ENCODE assay signal across 8 cellular contexts in the genomic region with DNA sequence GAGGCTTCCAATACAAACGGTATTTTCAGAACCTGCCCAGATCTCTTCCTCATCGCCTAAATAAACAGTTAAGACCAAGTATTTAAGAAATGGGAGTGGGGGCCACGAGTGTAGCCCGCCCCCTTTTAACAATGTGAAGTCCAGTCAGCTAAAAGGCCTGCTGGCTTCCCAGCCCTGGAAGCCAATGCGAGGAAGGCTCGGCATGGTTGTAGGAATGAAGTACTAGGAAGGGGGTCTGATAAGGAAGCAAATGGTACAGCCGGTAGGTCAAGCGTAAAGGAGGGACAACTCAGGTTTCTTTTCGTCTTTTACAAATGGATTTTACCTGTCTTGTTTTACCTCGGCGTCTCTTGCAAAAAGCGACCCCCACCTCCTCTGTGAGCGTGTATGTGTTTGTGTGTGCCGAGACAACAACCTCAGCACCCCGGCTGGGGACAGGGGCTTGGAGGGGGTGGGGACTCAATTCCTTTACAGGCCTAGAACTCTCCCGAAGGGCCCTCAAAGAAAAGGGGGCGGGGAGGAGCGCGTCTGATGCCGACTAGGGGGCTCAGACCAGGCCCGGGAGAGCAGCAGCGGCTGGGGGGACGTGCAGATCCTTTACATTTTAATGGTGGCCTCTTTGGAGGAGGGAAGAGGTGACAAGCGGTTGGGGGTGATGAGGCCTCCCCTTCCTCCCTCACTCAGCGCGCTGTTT.
DNase-seq lines count a peak whose midpoint lies in the region; ATAC-seq, FAIRE-seq and TF ChIP-seq lines count a peak whose summit lies in the region.

No MANE protein-coding gene starts in this region.

- no peaks in the 10 kb centered on the region for H3K27me3 Mint-ChIP-seq in CD4-positive, alpha-beta T cell
- H3K27me3 Mint-ChIP-seq in activated naive CD8-positive, alpha-beta T cell treated with anti-CD3 and anti-CD28 coated beads for 36 hours = no peaks in the 10 kb centered on the region

- FAIRE-seq in urothelium cell line (lab: Jason Lieb, UNC) = no peak

- peaks cover 24% of the 10 kb centered on the region for H3K36me3 Mint-ChIP-seq in CD4-positive, alpha-beta T cell (ENCODE audit: low read depth)
- peaks cover 16% of the 10 kb centered on the region for H3K36me3 Mint-ChIP-seq in activated naive CD8-positive, alpha-beta T cell treated with anti-CD3 and anti-CD28 coated beads for 36 hours

- no peak for TF ChIP-seq CTCF in CD4-positive, alpha-beta T cell (IDR thresholded peaks at IDR 0.05)

- intact Hi-C loops in CD4-positive, alpha-beta T cell (cut with DNase I, micrococcal nuclease) = loop anchor here (2.0 to 10.0 kb wide), 5 partner anchors 148 to 1377 kb away; a partner anchor contains a TSS
- intact Hi-C loops in Right ventricle myocardium superior (cut with DNase I) = loop anchor here (10.0 kb wide), 1 partner anchor 176 kb away; a partner anchor contains a TSS

- H3K4me3 Mint-ChIP-seq in CD4-positive, alpha-beta T cell = peak overlapping the region; percentile 98
- peak overlapping the region; percentile 92 for H3K4me3 Mint-ChIP-seq in activated naive CD8-positive, alpha-beta T cell treated with anti-CD3 and anti-CD28 coated beads for 36 hours

- peak overlapping the region; percentile 88 for H3K27ac Mint-ChIP-seq in CD4-positive, alpha-beta T cell
- H3K27ac Mint-ChIP-seq in activated naive CD8-positive, alpha-beta T cell treated with anti-CD3 and anti-CD28 coated beads for 36 hours = peak overlapping the region; percentile 88

- CTCF ChIA-PET in CD4-positive, alpha-beta T cell (lab: Charles Lee) = interaction anchor here (1.1 kb wide), 1 partner anchor 735 kb away, joined by 3 read pairs; no protein-coding TSS in a partner anchor

- peak in 7 of 10 experiments; percentile 2 to 24 (median 15) for DNase-seq in CD4-positive, alpha-beta T cell
- DNase-seq in NCI-H526 treated with DMSO at 0.1 percent for 48 hours (lab: John Stamatoyannopoulos, UW) (peak; percentile 37), Right ventricle myocardium superior (peak; percentile 64), nucleus accumbens (lab: John Stamatoyannopoulos, UW) (peak in 37 of 56 donors; percentile 6 to 73 (median 45)), urothelium cell line (ENCODE audit: low spot score) (peak; percentile 16), NCI-H2081 treated with DMSO at 0.1 percent for 48 hours (lab: John Stamatoyannopoulos, UW) (no peak)
- DNase-seq in activated naive CD8-positive, alpha-beta T cell treated with anti-CD3 and anti-CD28 coated beads for 36 hours = peak; percentile 54

- ATAC-seq in CD4-positive, alpha-beta T cell (ENCODE audit: poor library complexity) = peak; percentile 6
- ATAC-seq in GM21825 (IDR thresholded peaks at IDR 0.05; ENCODE audit: unreplicated experiment) = peak; percentile 15
- ATAC-seq in Right ventricle myocardium superior (ENCODE audit: poor library complexity) = peak; percentile 27

- peaks cover 60% of the 10 kb centered on the region for H3K4me1 Mint-ChIP-seq in CD4-positive, alpha-beta T cell (ENCODE audit: low read depth)
- H3K4me1 Mint-ChIP-seq in activated naive CD8-positive, alpha-beta T cell treated with anti-CD3 and anti-CD28 coated beads for 36 hours = peaks cover 38% of the 10 kb centered on the region

- H3K9me3 Mint-ChIP-seq in CD4-positive, alpha-beta T cell = no peaks in the 10 kb centered on the region
- H3K9me3 Mint-ChIP-seq in activated naive CD8-positive, alpha-beta T cell treated with anti-CD3 and anti-CD28 coated beads for 36 hours = no peaks in the 10 kb centered on the region

- POLR2A ChIA-PET in CD4-positive, alpha-beta T cell (lab: Charles Lee) = interaction anchor here (1.0 to 3.0 kb wide), 7 partner anchors 8 to 517 kb away, joined by 3 to 27 read pairs (median 3); a partner anchor contains a TSS

- H3K27me3 ChIP-seq in CD4-positive, alpha-beta T cell (ENCODE audit: control insufficient read depth, insufficient read depth, low read length) = no peaks in the 10 kb centered on the region

- H3K9me3 ChIP-seq in CD4-positive, alpha-beta T cell (ENCODE audit: control insufficient read depth, low read length) = no peaks in the 10 kb centered on the region

- peak overlapping the region; percentile 53 for H3K27ac ChIP-seq in CD4-positive, alpha-beta T cell (ENCODE audit: low read depth, low read length)
